Comparison of ENCODE assay signal across 8 cellular contexts in the genomic region with DNA sequence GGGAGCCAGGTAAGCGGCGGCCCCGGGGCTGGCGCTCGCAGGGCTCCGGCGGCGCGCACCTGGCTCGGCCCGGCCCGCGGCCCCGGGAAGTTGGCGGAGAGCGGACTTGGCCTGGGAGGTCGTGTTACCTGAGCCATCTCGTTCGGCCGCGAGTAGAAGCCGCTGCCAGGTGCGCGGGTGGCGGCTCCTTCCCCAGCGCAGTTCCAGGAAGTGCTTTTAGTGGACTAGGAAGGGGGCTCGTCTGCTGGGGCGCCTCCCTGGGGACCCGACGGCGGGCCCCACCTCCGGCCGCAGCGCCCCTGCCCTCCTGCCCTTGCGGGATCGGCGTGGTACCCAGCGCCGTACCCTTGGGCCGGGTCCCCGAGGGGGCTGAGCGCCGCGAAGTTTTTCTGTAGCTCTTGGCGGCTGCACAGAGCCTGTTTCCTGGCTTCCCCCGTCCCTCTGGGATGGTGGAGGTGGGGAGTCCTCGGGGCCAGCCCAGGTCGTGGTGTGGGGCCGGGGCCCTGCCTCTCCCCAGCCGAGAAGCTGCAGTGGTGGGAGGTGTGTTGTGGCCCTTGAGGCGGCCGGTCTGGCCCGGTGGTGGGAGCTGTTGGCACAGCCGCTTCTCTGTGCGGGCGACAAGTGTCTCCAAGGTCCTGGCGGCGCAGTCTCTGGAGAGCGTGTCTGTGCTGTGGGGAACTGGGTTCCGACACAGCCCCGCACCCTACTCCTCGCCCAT.
DNase-seq lines count a peak whose midpoint lies in the region; ATAC-seq and TF ChIP-seq lines count a peak whose summit lies in the region.

No MANE protein-coding gene starts in this region.

- H3K14ac ChIP-seq in neuronal stem cell (ENCODE audit: low read length): peak overlapping the region; percentile 60

- H4K20me1 ChIP-seq in SU-DHL-6 (ENCODE audit: low read depth, low read length): no peaks in the 10 kb centered on the region

- H3K27ac ChIP-seq in SU-DHL-6 (ENCODE audit: low read depth, low read length): no peak overlapping the region
- H3K27ac ChIP-seq in esophagus (ENCODE audit: low read depth in 2 of 2, low read length in 1 of 2): peak overlapping the region; percentile 75 to 79
- no peak overlapping the region for H3K27ac ChIP-seq in neuronal stem cell (replicated peaks; ENCODE audit: low read length)

- no peaks in the 10 kb centered on the region for H3F3A ChIP-seq in SU-DHL-6 (ENCODE audit: insufficient read depth)

- H3K9ac ChIP-seq in SU-DHL-6 (ENCODE audit: low read length) (peak overlapping the region; percentile 56), neuronal stem cell (ENCODE audit: low read depth, low read length, poor library complexity) (peak overlapping the region; percentile 82)

- no peak overlapping the region for H4K91ac ChIP-seq in neuronal stem cell (ENCODE audit: low read depth, low read length, poor library complexity)

- 2 to 3% methylated on average over 45 to 62 of the region's 62 CpGs for WGBS in esophagus, 2 donors
- no CpG with 5 or more reads among the region's 62 CpGs for WGBS in neuronal stem cell (ENCODE audit: extremely low coverage in 2 of 2, insufficient read length in 2 of 2, insufficient replicate concordance in 1 of 2), 2 donors

- peak overlapping the region; percentile 88 for H3K18ac ChIP-seq in neuronal stem cell (ENCODE audit: low read length)

- DNase-seq in NCI-H510A treated with DMSO at 0.1 percent for 48 hours (lab: John Stamatoyannopoulos, UW): peak; percentile 49
- no peak for DNase-seq in NCI-H510A (lab: John Stamatoyannopoulos, UW)
- DNase-seq in neuronal stem cell (ENCODE audit: low spot score): no peak
- no peak for DNase-seq in DMS153 (lab: John Stamatoyannopoulos, UW)
- DNase-seq in T1000 (lab: John Stamatoyannopoulos, UW): no peak

- H4K8ac ChIP-seq in neuronal stem cell (ENCODE audit: low read depth, low read length): no peak overlapping the region

- H3K36me3 ChIP-seq in SU-DHL-6 (ENCODE audit: low read length): no peaks in the 10 kb centered on the region
- no peaks in the 10 kb centered on the region for H3K36me3 ChIP-seq in esophagus (ENCODE audit: control insufficient read depth in 2 of 2, insufficient read depth in 2 of 2, low read length in 1 of 2)
- no peaks in the 10 kb centered on the region for H3K36me3 ChIP-seq in neuronal stem cell (replicated peaks in 1 of 2; ENCODE audit: control insufficient read depth in 2 of 2, insufficient read depth in 2 of 2, low read length in 2 of 2)

- H3K4ac ChIP-seq in neuronal stem cell (ENCODE audit: low read length): no peak overlapping the region

- H3K9me2 ChIP-seq in SU-DHL-6 (replicated peaks; ENCODE audit: insufficient read depth, low read length): no peaks in the 10 kb centered on the region

- H2BK120ac ChIP-seq in neuronal stem cell (ENCODE audit: low read depth, low read length): no peak overlapping the region

- ATAC-seq in HG03095 (IDR thresholded peaks at IDR 0.05; ENCODE audit: unreplicated experiment): peak; percentile 7

- peak overlapping the region; percentile 76 for H2BK12ac ChIP-seq in neuronal stem cell (ENCODE audit: low read length)

- peak overlapping the region; percentile 30 for H2AK5ac ChIP-seq in neuronal stem cell (ENCODE audit: low read depth, low read length)

- H2AFZ ChIP-seq in SU-DHL-6 (ENCODE audit: low read depth, low read length, severe bottlenecking) (peak overlapping the region; percentile 92), neuronal stem cell (ENCODE audit: low read length) (peak overlapping the region; percentile 85)

- H2BK5ac ChIP-seq in neuronal stem cell (ENCODE audit: low read length): no peak overlapping the region

- H3K23ac ChIP-seq in neuronal stem cell (ENCODE audit: low read depth, low read length, poor library complexity): peak overlapping the region; percentile 77

- H3K9me3 ChIP-seq in SU-DHL-6 (ENCODE audit: insufficient read depth, low read length) (no peaks in the 10 kb centered on the region), esophagus (ENCODE audit: control insufficient read depth in 2 of 2, insufficient read depth in 1 of 2, low read depth in 1 of 2, low read length in 1 of 2) (no peaks in the 10 kb centered on the region), neuronal stem cell (replicated peaks in 1 of 2; ENCODE audit: control insufficient read depth in 2 of 2, insufficient read depth in 1 of 2, low read depth in 1 of 2, low read length in 2 of 2) (peaks cover 0 to 2% of the 10 kb centered on the region in 2 donors)

- H3K4me2 ChIP-seq in SU-DHL-6 (ENCODE audit: low read depth, low read length, poor library complexity, severe bottlenecking) (peak overlapping the region; percentile 58), neuronal stem cell (ENCODE audit: insufficient read depth, low read length, poor library complexity, severe bottlenecking) (peak overlapping the region; percentile 99)

- H3K4me3 ChIP-seq in SU-DHL-6 (ENCODE audit: insufficient read depth, low read length, poor library complexity, severe bottlenecking) (peak overlapping the region; percentile 61), esophagus (ENCODE audit: low read depth in 1 of 2, low read length in 2 of 2) (peak overlapping the region; percentile 64 to 72), neuronal stem cell (ENCODE audit: low read length in 2 of 2) (peak overlapping the region; percentile 49 to 90)

- H3K79me1 ChIP-seq in neuronal stem cell (ENCODE audit: low read depth, low read length): no peaks in the 10 kb centered on the region

- H3K4me1 ChIP-seq in esophagus (ENCODE audit: control insufficient read depth in 2 of 2, insufficient read depth in 2 of 2, low read length in 1 of 2): peaks cover 4 to 29% of the 10 kb centered on the region in 2 donors
- peaks cover 8 to 16% of the 10 kb centered on the region in 2 donors for H3K4me1 ChIP-seq in neuronal stem cell (ENCODE audit: control insufficient read depth in 2 of 2, insufficient read depth in 1 of 2, low read depth in 1 of 2, low read length in 2 of 2)

- H3K27me3 ChIP-seq in SU-DHL-6 (ENCODE audit: low read length) (no peaks in the 10 kb centered on the region), esophagus (ENCODE audit: control insufficient read depth in 1 of 2, insufficient read depth in 2 of 2, low read length in 2 of 2) (no peaks in the 10 kb centered on the region), neuronal stem cell (ENCODE audit: control insufficient read depth in 3 of 3, insufficient read depth in 3 of 3, low read depth in 1 of 3, low read length in 3 of 3) (peaks cover 4 to 85% (median 19%) of the 10 kb centered on the region in 3 experiments)

- peak overlapping the region; percentile 69 for H2BK15ac ChIP-seq in neuronal stem cell (ENCODE audit: low read length)

- H3K79me2 ChIP-seq in SU-DHL-6 (ENCODE audit: insufficient read depth, low read length): no peaks in the 10 kb centered on the region

- TF ChIP-seq CTCF in SU-DHL-6 (IDR thresholded peaks at IDR 0.05; ENCODE audit: insufficient read depth, low read length, poor library complexity, severe bottlenecking): no peak

Comparison
In these comparisons a context has a peak if more than half of its experiments do, and no peak if none do; other contexts are left out.
1. H3K27ac ChIP-seq: peak in esophagus (2 of 2); none in SU-DHL-6 (single experiment) and neuronal stem cell (single experiment).
2. Peak in every context shown above with its lines, with median percentiles within 50 percentile points of each other: H3K4me3 ChIP-seq.